In genomic region chr19:7863157-7863970, GRCh38 we compare ENCODE assay signal across 11 cellular contexts. TPM values are rescaled to one million over a fixed set of nuclear protein-coding genes. Genes with fewer than 3 reads are reported as not detected.
DNase-seq lines count a peak whose midpoint lies in the region; ATAC-seq and TF ChIP-seq lines count a peak whose summit lies in the region.
"Had no signal": no experiment of that assay in that cellular context is flagged by ENCODE, and none has a peak within 500 bp of the region (broad histone marks: within the 10 kb centered on the region; RNA-seq: fewer than 3 reads in every experiment).

No MANE protein-coding gene starts in this region.

- no peak overlapping the region for H4K5ac ChIP-seq in mesendoderm (ENCODE audit: low read length)

- no peak overlapping the region for H3K4me2 ChIP-seq in mesendoderm (ENCODE audit: low read length)

- peak overlapping the region; percentile 22; the same call in 1 of the 2 replicates for H3K9ac ChIP-seq in ES-I3 (ENCODE audit: low read depth, low read length)
- no peak overlapping the region for H3K9ac ChIP-seq in mesendoderm (ENCODE audit: low read length)

- no peaks in the 10 kb centered on the region for H3K36me3 Mint-ChIP-seq in activated CD8-positive, alpha-beta T cell treated with anti-CD3 and anti-CD28 coated beads, Interleukin-2, amount 10 ng/mL, durations not matched to agents 7 days and 5 days (ENCODE audit: low read depth)
- peaks cover 2% of the 10 kb centered on the region for H3K36me3 Mint-ChIP-seq in progenitor cell of endocrine pancreas (ENCODE audit: insufficient read depth)
- H3K36me3 Mint-ChIP-seq: mesothelial cell of epicardium had no signal

- H2AK5ac ChIP-seq in mesendoderm (ENCODE audit: low read length): no peak overlapping the region

- intact Hi-C loops in ascending aorta (cut with DNase I): no loop called here

- H3K36me3 ChIP-seq in ES-I3 (ENCODE audit: insufficient read depth, low read length): no peaks in the 10 kb centered on the region
- no peaks in the 10 kb centered on the region for H3K36me3 ChIP-seq in mesendoderm (ENCODE audit: control insufficient read depth, insufficient read depth, low read length)
- H3K36me3 ChIP-seq in ascending aorta: peaks cover 6 to 14% of the 10 kb centered on the region in 2 donors
- H3K36me3 ChIP-seq: vagina had no signal

- H3K4me1 ChIP-seq in ES-I3 (ENCODE audit: insufficient read depth, low read length): peaks cover 18% of the 10 kb centered on the region
- peaks cover 2% of the 10 kb centered on the region for H3K4me1 ChIP-seq in mesendoderm (ENCODE audit: control insufficient read depth, low read depth, low read length)
- peaks cover under 1 to 1% of the 10 kb centered on the region in 2 donors for H3K4me1 ChIP-seq in ascending aorta

- H4K8ac ChIP-seq in mesendoderm (ENCODE audit: low read depth, low read length): no peak overlapping the region

- no CpG with 5 or more reads among the region's 83 CpGs for WGBS in mesendoderm (ENCODE audit: extremely low coverage, insufficient coverage, low lambda C conversion rate)

- H3K27me3 ChIP-seq in mesendoderm (ENCODE audit: insufficient read depth, low read length, poor library complexity) (peaks cover 15% of the 10 kb centered on the region), ascending aorta (peaks cover under 1% of the 10 kb centered on the region)
- H3K27me3 ChIP-seq: vagina had no signal

- TF ChIP-seq CTCF in progenitor cell of endocrine pancreas (IDR thresholded peaks at IDR 0.05; ENCODE audit: unreplicated experiment) (no peak), ascending aorta (IDR thresholded peaks at IDR 0.05) (no peak)

- in situ Hi-C loops in ACHN (cut with HindIII; ENCODE audit: low pct_ligation_motif_present, low pct_unique_long_range_greater_than_20kb, low sequenced_read_pairs): no loop called here

- H3K27ac ChIP-seq in mesendoderm (ENCODE audit: low read depth, low read length): no peak overlapping the region
- H3K27ac ChIP-seq in ascending aorta: no peak overlapping the region
- H3K27ac ChIP-seq: vagina had no signal

- H3K23ac ChIP-seq in mesendoderm (ENCODE audit: low read length): peak overlapping the region; percentile 3

- peaks cover 44% of the 10 kb centered on the region for H3K27me3 Mint-ChIP-seq in activated CD8-positive, alpha-beta T cell treated with anti-CD3 and anti-CD28 coated beads, Interleukin-2, amount 10 ng/mL, durations not matched to agents 7 days and 5 days (ENCODE audit: low read depth)
- peaks cover 41% of the 10 kb centered on the region for H3K27me3 Mint-ChIP-seq in progenitor cell of endocrine pancreas

- H3K9me3 Mint-ChIP-seq in activated CD8-positive, alpha-beta T cell treated with anti-CD3 and anti-CD28 coated beads, Interleukin-2, amount 10 ng/mL, durations not matched to agents 7 days and 5 days (ENCODE audit: insufficient read depth): no peaks in the 10 kb centered on the region
- H3K9me3 Mint-ChIP-seq in progenitor cell of endocrine pancreas (ENCODE audit: low read depth): no peaks in the 10 kb centered on the region
- H3K9me3 Mint-ChIP-seq: mesothelial cell of epicardium had no signal

- H2BK120ac ChIP-seq in mesendoderm (ENCODE audit: low read depth, low read length): no peak overlapping the region

- POLR2A ChIA-PET in activated CD8-positive, alpha-beta T cell treated with anti-CD3 and anti-CD28 coated beads, Interleukin-2, amount 10 ng/mL, durations not matched to agents 7 days and 5 days (lab: Charles Lee): interaction anchor here (0.5 to 1.0 kb wide), 2 partner anchors 43 to 332 kb away, joined by 3 read pairs; no protein-coding TSS in a partner anchor

- peaks cover 14% of the 10 kb centered on the region for H3K4me1 Mint-ChIP-seq in activated CD8-positive, alpha-beta T cell treated with anti-CD3 and anti-CD28 coated beads, Interleukin-2, amount 10 ng/mL, durations not matched to agents 7 days and 5 days (ENCODE audit: low read depth)
- peaks cover 5% of the 10 kb centered on the region for H3K4me1 Mint-ChIP-seq in progenitor cell of endocrine pancreas (ENCODE audit: low read depth)

- DNase-seq in activated CD8-positive, alpha-beta T cell treated with anti-CD3 and anti-CD28 coated beads, Interleukin-2, amount 10 ng/mL, durations not matched to agents 7 days and 5 days: no peak
- DNase-seq in mesendoderm (peak; percentile 57), ACHN (no peak), progenitor cell of endocrine pancreas (ENCODE audit: low spot score, unreplicated experiment) (no peak), ascending aorta (ENCODE audit: low spot score in 2 of 2) (no peak)
- DNase-seq: amniotic stem cell, NCI-H2081 had no signal

- no peak overlapping the region for H2BK5ac ChIP-seq in mesendoderm (ENCODE audit: low read length)

- H3K18ac ChIP-seq in mesendoderm (ENCODE audit: low read length): no peak overlapping the region

- no peak overlapping the region for H3K4ac ChIP-seq in mesendoderm (ENCODE audit: low read depth, low read length)

- no peaks in the 10 kb centered on the region for H3K79me1 ChIP-seq in mesendoderm (ENCODE audit: low read length)

- H3K9me3 ChIP-seq in ES-I3 (ENCODE audit: control insufficient read depth, insufficient read depth, low read length): no peaks in the 10 kb centered on the region
- no peaks in the 10 kb centered on the region for H3K9me3 ChIP-seq in ascending aorta
- H3K9me3 ChIP-seq: vagina had no signal

- no peaks in the 10 kb centered on the region for H3K79me2 ChIP-seq in mesendoderm (ENCODE audit: control insufficient read depth, insufficient read depth, low read length)

- H3K4me3 Mint-ChIP-seq in activated CD8-positive, alpha-beta T cell treated with anti-CD3 and anti-CD28 coated beads, Interleukin-2, amount 10 ng/mL, durations not matched to agents 7 days and 5 days: no peak overlapping the region
- H3K4me3 Mint-ChIP-seq in progenitor cell of endocrine pancreas (ENCODE audit: low read depth): no peak overlapping the region
- H3K4me3 Mint-ChIP-seq: mesothelial cell of epicardium had no signal

- CTCF ChIA-PET in activated CD8-positive, alpha-beta T cell treated with anti-CD3 and anti-CD28 coated beads, Interleukin-2, amount 10 ng/mL, durations not matched to agents 7 days and 5 days (lab: Charles Lee): interaction anchor here (0.9 kb wide), 1 partner anchor 11 kb away, joined by 4 read pairs; no protein-coding TSS in a partner anchor

- ATAC-seq in activated CD8-positive, alpha-beta T cell treated with anti-CD3 and anti-CD28 coated beads, Interleukin-2, amount 10 ng/mL, durations not matched to agents 7 days and 5 days: peak; percentile 4

- H3K4me3 ChIP-seq in mesendoderm (ENCODE audit: low read length): no peak overlapping the region
- H3K4me3 ChIP-seq in ascending aorta: no peak overlapping the region
- H3K4me3 ChIP-seq: GM12878 had no signal

- H3K27ac Mint-ChIP-seq in activated CD8-positive, alpha-beta T cell treated with anti-CD3 and anti-CD28 coated beads, Interleukin-2, amount 10 ng/mL, durations not matched to agents 7 days and 5 days: no peak overlapping the region
- H3K27ac Mint-ChIP-seq in progenitor cell of endocrine pancreas: no peak overlapping the region
- H3K27ac Mint-ChIP-seq: mesothelial cell of epicardium had no signal

- H2BK15ac ChIP-seq in mesendoderm (replicated peaks; ENCODE audit: low read depth): no peak overlapping the region

- H3K56ac ChIP-seq in mesendoderm (ENCODE audit: low read length): no peak overlapping the region

RNA-seq across cellular contexts. Expression of gene PRR36, which starts 10.8 kb away (rescaled TPM):
- under 1 TPM; 0.08 to 0.10 TPM for total RNA-seq in activated CD8-positive, alpha-beta T cell treated with anti-CD3 and anti-CD28 coated beads, Interleukin-2, amount 10 ng/mL, durations not matched to agents 7 days and 5 days
- 4.7 TPM for polyA plus RNA-seq in mesendoderm (2013, experiment 1 of 2)
- polyA plus RNA-seq in mesendoderm (2013, experiment 2 of 2): 4.6 TPM
- total RNA-seq in progenitor cell of endocrine pancreas (37.4 and 40.4 TPM in 2 replicates), ascending aorta (not detected)
- total RNA-seq: GM12878, vagina had no signal

RNA-seq across cellular contexts. Expression of gene LRRC8E, which starts 24.9 kb away (rescaled TPM):
- total RNA-seq in activated CD8-positive, alpha-beta T cell treated with anti-CD3 and anti-CD28 coated beads, Interleukin-2, amount 10 ng/mL, durations not matched to agents 7 days and 5 days: not detected
- polyA plus RNA-seq in mesendoderm (2013, experiment 1 of 2): 0.88 TPM
- 1.0 TPM for polyA plus RNA-seq in mesendoderm (2013, experiment 2 of 2)
- total RNA-seq in progenitor cell of endocrine pancreas: 3.6 and 3.9 TPM in 2 replicates
- not detected for total RNA-seq in ascending aorta
- total RNA-seq: GM12878 had no signal

RNA-seq across cellular contexts. Expression of gene EVI5L, which starts 33.3 kb away (rescaled TPM):
- 1 to 10 TPM; 8.0 to 9.3 TPM for total RNA-seq in activated CD8-positive, alpha-beta T cell treated with anti-CD3 and anti-CD28 coated beads, Interleukin-2, amount 10 ng/mL, durations not matched to agents 7 days and 5 days
- polyA plus RNA-seq in mesendoderm (2013, experiment 1 of 2): 1.5 TPM
- polyA plus RNA-seq in mesendoderm (2013, experiment 2 of 2): 1.5 TPM
- total RNA-seq in progenitor cell of endocrine pancreas (15.2 and 16.2 TPM in 2 replicates), ascending aorta (27.7 TPM)

RNA-seq across cellular contexts. Expression of gene MAP2K7, which starts 40.3 kb away (rescaled TPM):
- total RNA-seq in activated CD8-positive, alpha-beta T cell treated with anti-CD3 and anti-CD28 coated beads, Interleukin-2, amount 10 ng/mL, durations not matched to agents 7 days and 5 days: 10 to 100 TPM; 36.5 to 39.9 TPM
- polyA plus RNA-seq in mesendoderm (2013, experiment 1 of 2): 27.9 TPM
- 27.3 TPM for polyA plus RNA-seq in mesendoderm (2013, experiment 2 of 2)
- 50.7 and 53.5 TPM in 2 replicates for total RNA-seq in progenitor cell of endocrine pancreas
- 37.3 TPM for total RNA-seq in ascending aorta

RNA-seq across cellular contexts. Expression of gene TGFBR3L, which starts 51.3 kb away (rescaled TPM):
- total RNA-seq in activated CD8-positive, alpha-beta T cell treated with anti-CD3 and anti-CD28 coated beads, Interleukin-2, amount 10 ng/mL, durations not matched to agents 7 days and 5 days: 1 to 10 TPM; 2.7 to 3.6 TPM
- 0.69 TPM for polyA plus RNA-seq in mesendoderm (2013, experiment 1 of 2)
- 0.69 TPM for polyA plus RNA-seq in mesendoderm (2013, experiment 2 of 2)
- total RNA-seq in progenitor cell of endocrine pancreas (0.67 and 1.1 TPM in 2 replicates), ascending aorta (7.1 TPM)

Comparison
In these comparisons a context has a peak if more than half of its experiments do, and no peak if none do; other contexts are left out.
1. RNA of gene PRR36, which starts 10.8 kb away (total RNA-seq): 37.4 to 40.4 TPM in progenitor cell of endocrine pancreas; not detected in ascending aorta (single experiment) and 0.08 to 0.10 TPM in activated CD8-positive, alpha-beta T cell treated with anti-CD3 and anti-CD28 coated beads, Interleukin-2, amount 10 ng/mL, durations not matched to agents 7 days and 5 days; every median in the first group is over 10 times any median in the second.